ENCODE assay signal across 8 cellular contexts in genomic region chr9:125190371-125190801, GRCh38. TPM values are rescaled to one million over a fixed set of nuclear protein-coding genes. Genes with fewer than 3 reads are reported as not detected.
DNase-seq lines count a peak whose midpoint lies in the region; ATAC-seq, FAIRE-seq and TF ChIP-seq lines count a peak whose summit lies in the region.

No MANE protein-coding gene starts in this region.

- POLR2A ChIA-PET in activated CD4-positive, alpha-beta T cell treated with anti-CD3 and anti-CD28 coated beads for 36 hours (lab: Charles Lee): interaction anchor here (0.6 to 0.9 kb wide), 4 partner anchors 10 to 242 kb away, joined by 3 to 6 read pairs (median 4); partner anchors contain the start of gene RABEPK
- POLR2A ChIA-PET in WTC11 (lab: Charles Lee): interaction anchor here (1.0 to 1.1 kb wide), 2 partner anchors 9 to 51 kb away, joined by 3 to 6 read pairs; partner anchors contain the start of gene HSPA5

- H3K27me3 Mint-ChIP-seq in activated CD4-positive, alpha-beta T cell treated with anti-CD3 and anti-CD28 coated beads for 36 hours: no peaks in the 10 kb centered on the region
- H3K27me3 Mint-ChIP-seq in WTC11 (ENCODE audit: low read depth): no peaks in the 10 kb centered on the region

- CTCF ChIA-PET in activated CD4-positive, alpha-beta T cell treated with anti-CD3 and anti-CD28 coated beads for 36 hours (lab: Charles Lee): interaction anchor here (0.6 to 1.3 kb wide), 5 partner anchors 9 to 674 kb away, joined by 3 to 6 read pairs (median 4); partner anchors contain the start of gene WDR38
- CTCF ChIA-PET in WTC11 (lab: Charles Lee): interaction anchor here (0.6 kb wide), 1 partner anchor 27 kb away, joined by 4 read pairs; no protein-coding TSS in a partner anchor

- H3K27me3 ChIP-seq in esophagus (ENCODE audit: control insufficient read depth in 1 of 2, insufficient read depth in 2 of 2, low read length in 2 of 2): no peaks in the 10 kb centered on the region
- no peaks in the 10 kb centered on the region for H3K27me3 ChIP-seq in pancreas

- H3K4me1 Mint-ChIP-seq in activated CD4-positive, alpha-beta T cell treated with anti-CD3 and anti-CD28 coated beads for 36 hours: peaks cover 71% of the 10 kb centered on the region
- peaks cover 14% of the 10 kb centered on the region; the same call in 1 of the 2 replicates for H3K4me1 Mint-ChIP-seq in WTC11

- ATAC-seq in activated CD4-positive, alpha-beta T cell treated with anti-CD3 and anti-CD28 coated beads for 36 hours: peak; percentile 4
- ATAC-seq in WTC11 (no peak), pancreas (peak; percentile 2 to 3 (median 2)), GM21447 (IDR thresholded peaks at IDR 0.05; ENCODE audit: unreplicated experiment) (no peak)

- H3K4me1 ChIP-seq in esophagus (ENCODE audit: control insufficient read depth in 2 of 2, insufficient read depth in 2 of 2, low read length in 1 of 2): peaks cover 0 to 9% of the 10 kb centered on the region in 2 donors
- peaks cover 7 to 21% (median 12%) of the 10 kb centered on the region in 3 donors for H3K4me1 ChIP-seq in pancreas

- peak overlapping the region; percentile 95 to 98 for H3K27ac ChIP-seq in esophagus (ENCODE audit: low read depth in 2 of 2, low read length in 1 of 2)
- peak overlapping the region; percentile 85 to 89 (median 86) for H3K27ac ChIP-seq in pancreas

- no peak for FAIRE-seq in pancreas (lab: Jason Lieb, UNC)

- peak; percentile 51 for DNase-seq in activated CD4-positive, alpha-beta T cell treated with anti-CD3 and anti-CD28 coated beads for 36 hours
- DNase-seq in activated CD4-positive, alpha-beta T cell treated with anti-CD3 and anti-CD28 coated beads for 1 hour: no peak
- DNase-seq in WTC11 (ENCODE audit: low spot score): no peak
- peak in 1 of 6 donors; percentile 22 for DNase-seq in pancreas
- DNase-seq in NCI-H446 treated with DMSO at 0.1 percent for 48 hours (lab: John Stamatoyannopoulos, UW): no peak
- no peak for DNase-seq in epidermal melanocyte (ENCODE audit: insufficient read length, low spot score)

- no peaks in the 10 kb centered on the region for H3K36me3 ChIP-seq in esophagus (ENCODE audit: control insufficient read depth in 2 of 2, insufficient read depth in 2 of 2, low read length in 1 of 2)
- H3K36me3 ChIP-seq in pancreas: no peaks in the 10 kb centered on the region

- intact Hi-C loops in activated CD4-positive, alpha-beta T cell treated with anti-CD3 and anti-CD28 coated beads for 36 hours (cut with DNase I, micrococcal nuclease): loop anchor here in 1 of 2 experiments (1.0 kb wide), 1 partner anchor 32 kb away; no protein-coding TSS in a partner anchor
- intact Hi-C loops in pancreas (cut with DNase I): no loop called here

- H3K27ac Mint-ChIP-seq in activated CD4-positive, alpha-beta T cell treated with anti-CD3 and anti-CD28 coated beads for 36 hours: peak overlapping the region; percentile 86
- H3K27ac Mint-ChIP-seq in WTC11: peak overlapping the region; percentile 89

- peak overlapping the region; percentile 83 for H3K4me3 Mint-ChIP-seq in activated CD4-positive, alpha-beta T cell treated with anti-CD3 and anti-CD28 coated beads for 36 hours
- peak overlapping the region; percentile 90 for H3K4me3 Mint-ChIP-seq in WTC11

- TF ChIP-seq CTCF in WTC11 (IDR thresholded peaks at IDR 0.05): no peak
- no peak for TF ChIP-seq CTCF in pancreas (IDR thresholded peaks at IDR 0.05)

- H3K9me3 Mint-ChIP-seq in activated CD4-positive, alpha-beta T cell treated with anti-CD3 and anti-CD28 coated beads for 36 hours (ENCODE audit: low read depth): no peaks in the 10 kb centered on the region
- no peaks in the 10 kb centered on the region for H3K9me3 Mint-ChIP-seq in WTC11

- 52 to 55% methylated on average over 13 of the region's 13 CpGs for WGBS in esophagus, 2 donors
- WGBS in pancreas, 2 donors: 49 to 53% methylated on average over 13 of the region's 13 CpGs

- H3K36me3 Mint-ChIP-seq in activated CD4-positive, alpha-beta T cell treated with anti-CD3 and anti-CD28 coated beads for 36 hours (ENCODE audit: low read depth): no peaks in the 10 kb centered on the region
- no peaks in the 10 kb centered on the region for H3K36me3 Mint-ChIP-seq in WTC11

- H3K4me3 ChIP-seq in esophagus (ENCODE audit: low read depth in 1 of 2, low read length in 2 of 2): peak overlapping the region; percentile 96 to 100
- H3K4me3 ChIP-seq in pancreas: peak overlapping the region; percentile 55 to 100 (median 98)

- no peaks in the 10 kb centered on the region for H3K9me3 ChIP-seq in esophagus (ENCODE audit: control insufficient read depth in 2 of 2, insufficient read depth in 1 of 2, low read depth in 1 of 2, low read length in 1 of 2)
- H3K9me3 ChIP-seq in pancreas: no peaks in the 10 kb centered on the region

TF ChIP-seq in WTC11, 78 proteins besides CTCF, POLR2A, EP300 and RAD21 (continues in another document):
- no peak for TF ChIP-seq FOXJ3 (CRISPR knock-in tag; IDR thresholded peaks at IDR 0.05; ENCODE audit: borderline replicate concordance)
- TF ChIP-seq, protein P1, sequence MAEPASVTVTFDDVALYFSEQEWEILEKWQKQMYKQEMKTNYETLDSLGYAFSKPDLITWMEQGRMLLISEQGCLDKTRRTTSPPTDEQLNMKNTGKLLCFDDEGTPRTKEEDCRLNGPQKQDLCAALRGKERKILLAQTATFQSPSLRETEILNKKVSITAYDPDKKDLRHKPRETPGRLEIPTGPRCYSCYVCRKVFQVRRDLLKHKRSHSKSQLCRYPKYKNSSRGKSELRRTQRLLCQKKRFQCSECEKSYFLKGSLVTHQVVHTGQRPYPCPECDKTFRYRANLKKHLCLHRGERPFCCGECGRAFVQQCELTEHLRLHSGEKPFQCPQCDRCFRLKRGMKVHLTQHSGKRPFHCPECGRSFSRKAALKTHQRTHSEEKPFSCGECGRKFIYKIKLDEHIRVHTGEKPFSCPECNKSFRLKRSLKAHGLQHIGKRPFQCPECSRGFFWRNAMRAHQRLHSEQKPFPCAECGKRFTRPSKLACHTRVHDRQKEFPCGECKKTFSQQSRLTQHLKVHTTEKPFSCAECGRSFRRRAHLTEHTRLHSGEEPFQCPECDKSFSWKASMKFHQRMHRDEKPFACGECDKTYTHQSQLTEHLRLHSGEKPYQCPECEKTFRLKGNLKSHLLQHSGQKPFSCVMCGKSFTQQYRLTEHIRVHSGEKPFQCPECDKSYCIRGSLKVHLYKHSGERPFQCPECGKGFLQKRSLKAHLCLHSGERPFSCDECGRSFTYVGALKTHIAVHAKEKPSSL (CRISPR knock-in tag; conservative IDR thresholded peaks at IDR 0.05): no peak
- TF ChIP-seq, protein P2, sequence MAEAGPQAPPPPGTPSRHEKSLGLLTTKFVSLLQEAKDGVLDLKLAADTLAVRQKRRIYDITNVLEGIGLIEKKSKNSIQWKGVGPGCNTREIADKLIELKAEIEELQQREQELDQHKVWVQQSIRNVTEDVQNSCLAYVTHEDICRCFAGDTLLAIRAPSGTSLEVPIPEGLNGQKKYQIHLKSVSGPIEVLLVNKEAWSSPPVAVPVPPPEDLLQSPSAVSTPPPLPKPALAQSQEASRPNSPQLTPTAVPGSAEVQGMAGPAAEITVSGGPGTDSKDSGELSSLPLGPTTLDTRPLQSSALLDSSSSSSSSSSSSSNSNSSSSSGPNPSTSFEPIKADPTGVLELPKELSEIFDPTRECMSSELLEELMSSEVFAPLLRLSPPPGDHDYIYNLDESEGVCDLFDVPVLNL (CRISPR knock-in tag; IDR thresholded peaks at IDR 0.05; ENCODE audit: borderline replicate concordance, low read depth): no peak

RNA-seq across cellular contexts. Expression of gene PPP6C, which starts 0.8 kb away (rescaled TPM):
- total RNA-seq in activated CD4-positive, alpha-beta T cell treated with anti-CD3 and anti-CD28 coated beads for 36 hours: 10 to 100 TPM; 35.1 to 47.3 TPM
- total RNA-seq in WTC11 (2021): 40.9 to 47.4 TPM (median 41.4 TPM) in 3 replicates
- polyA plus RNA-seq in esophagus: 10 to 100 TPM; 17.2 to 22.7 TPM
- 10 to 100 TPM; 16.9 to 26.7 (median 23.2) TPM for total RNA-seq in pancreas
- 10 to 100 TPM in 1 of 2 donors, 1 to 10 TPM in 1; 9.4 to 18.7 TPM for polyA plus RNA-seq in pancreas

RNA-seq across cellular contexts. Expression of gene RABEPK, which starts 10.0 kb away (rescaled TPM):
- total RNA-seq in activated CD4-positive, alpha-beta T cell treated with anti-CD3 and anti-CD28 coated beads for 36 hours: 10 to 100 TPM; 29.1 to 33.1 TPM
- 23.4 to 25.5 TPM (median 23.7 TPM) in 3 replicates for total RNA-seq in WTC11 (2021)
- polyA plus RNA-seq in esophagus: 10 to 100 TPM; 10.8 to 17.7 TPM
- 1 to 10 TPM; 4.1 to 8.0 (median 7.5) TPM for total RNA-seq in pancreas
- 10 to 100 TPM in 1 of 2 donors, 1 to 10 TPM in 1; 8.1 to 13.8 TPM for polyA plus RNA-seq in pancreas

RNA-seq across cellular contexts. Expression of gene SCAI, which starts 47.1 kb away (rescaled TPM):
- total RNA-seq in activated CD4-positive, alpha-beta T cell treated with anti-CD3 and anti-CD28 coated beads for 36 hours: 10 to 100 TPM; 13.0 to 13.8 TPM
- 20.4 to 25.6 TPM (median 25.0 TPM) in 3 replicates for total RNA-seq in WTC11 (2021)
- 1 to 10 TPM in 1 of 2 donors, under 1 TPM in 1; 0.89 to 1.2 TPM for polyA plus RNA-seq in esophagus
- 1 to 10 TPM; 2.7 to 6.8 (median 3.6) TPM for total RNA-seq in pancreas
- polyA plus RNA-seq in pancreas: 1 to 10 TPM; 1.6 TPM

RNA-seq across cellular contexts. Expression of gene HSPA5, which starts 50.8 kb away (rescaled TPM):
- total RNA-seq in activated CD4-positive, alpha-beta T cell treated with anti-CD3 and anti-CD28 coated beads for 36 hours: 100 to 1,000 TPM; 179 to 188 TPM
- total RNA-seq in WTC11 (2021): 224 to 357 TPM (median 224 TPM) in 3 replicates
- 100 to 1,000 TPM in 1 of 2 donors, 10 to 100 TPM in 1; 63.8 to 138 TPM for polyA plus RNA-seq in esophagus
- 100 to 1,000 TPM; 111 to 248 (median 179) TPM for total RNA-seq in pancreas
- polyA plus RNA-seq in pancreas: 100 to 1,000 TPM in 1 of 2 donors, 10 to 100 TPM in 1; 50.2 to 158 TPM

Comparison
In these comparisons a context has a peak if more than half of its experiments do, and no peak if none do; other contexts are left out.
1. ATAC-seq: peak in activated CD4-positive, alpha-beta T cell treated with anti-CD3 and anti-CD28 coated beads for 36 hours (single experiment) and pancreas (4 of 4); none in WTC11 (single experiment) and GM21447 (single experiment).